Comparison of ENCODE assay signal across 8 cellular contexts in genomic region chr6:5003604-5004372, GRCh38. TPM values are rescaled to one million over a fixed set of nuclear protein-coding genes. Genes with fewer than 3 reads are reported as not detected.
DNase-seq lines count a peak whose midpoint lies in the region; ATAC-seq, FAIRE-seq and TF ChIP-seq lines count a peak whose summit lies in the region.

Gene RPP40 (minus strand): TSS chr6:5004037. CDS start chr6:5004002, 35 bp downstream.

- H3K27me3 ChIP-seq in H1 (replicated peaks in 1 of 4; ENCODE audit: control insufficient read depth in 3 of 4, extremely low read depth in 1 of 4, insufficient read depth in 3 of 4, low read length in 3 of 4) (no peaks in the 10 kb centered on the region; a peak in 1 of 7 replicates), mesenchymal stem cell (ENCODE audit: control insufficient read depth in 1 of 2, insufficient read depth in 1 of 2, low read length in 2 of 2) (no peaks in the 10 kb centered on the region)

- H4K8ac ChIP-seq in H1 (ENCODE audit: extremely low read depth, insufficient read depth, low read length) = no peak within 1 kb of the TSS
- H4K8ac ChIP-seq in mesenchymal stem cell (ENCODE audit: low read length) = peak within 1 kb of the TSS; percentile 59

- no peak for FAIRE-seq in H1 (lab: Jason Lieb, UNC)

- H3K36me3 ChIP-seq in H1 (ENCODE audit: control insufficient read depth in 2 of 4, insufficient read depth in 4 of 4, low read length in 3 of 4) = peaks cover 0 to 5% (median 2%) of the 10 kb centered on the region in 4 experiments; a peak in 2 of 8 replicates
- peaks cover 7 to 28% of the 10 kb centered on the region in 2 experiments for H3K36me3 ChIP-seq in mesenchymal stem cell (ENCODE audit: control insufficient read depth in 1 of 2, insufficient read depth in 2 of 2, low read depth in 1 of 2, low read length in 2 of 2)

- peak; percentile 97 for ATAC-seq in GM19468 (IDR thresholded peaks at IDR 0.05; ENCODE audit: extremely low read depth, unreplicated experiment)

- DNase-seq in COLO829 (ENCODE audit: low spot score) (peak; percentile 97), HS-5 (ENCODE audit: low read depth) (peak; percentile 89), NK-92 (lab: John Stamatoyannopoulos, UW; ENCODE audit: unreplicated experiment) (peak; percentile 82), H1 (ENCODE audit: low read depth in 1 of 2, low spot score in 2 of 2) (peak; percentile 90 to 99), mesenchymal stem cell (peak; percentile 98)
- peak; percentile 98 to 99 for DNase-seq in activated CD8-positive, alpha-beta memory T cell treated with anti-CD3 and anti-CD28 coated beads for 4 hours (ENCODE audit: low read depth in 2 of 2)
- peak; percentile 99 for DNase-seq in stimulated activated CD8-positive, alpha-beta memory T cell treated with anti-CD3 and anti-CD28 coated beads, Interleukin-12 subunit alpha, Interleukin-12 subunit beta, amount 100 ng/mL, for 4 hours (ENCODE audit: low read depth)

- H4K5ac ChIP-seq in H1 (ENCODE audit: insufficient read length, low read depth, low read length) = peak within 1 kb of the TSS; percentile 69

- H3K9me3 ChIP-seq in H1 (ENCODE audit: insufficient read depth in 2 of 2, low read depth in 1 of 2, low read length in 1 of 2) (no peaks in the 10 kb centered on the region; a peak in 1 of 4 replicates), mesenchymal stem cell (ENCODE audit: control insufficient read depth, low read length) (no peaks in the 10 kb centered on the region)

- no peaks in the 10 kb centered on the region for H3K79me2 ChIP-seq in H1 (ENCODE audit: control insufficient read depth in 1 of 2, insufficient read depth in 2 of 2, low read length in 2 of 2)

- H3K23me2 ChIP-seq in H1 (ENCODE audit: low read depth, low read length) = no peaks in the 10 kb centered on the region

- H2AFZ ChIP-seq in H1 (ENCODE audit: low read length) = peak within 1 kb of the TSS; percentile 95
- peak within 1 kb of the TSS; percentile 79 for H2AFZ ChIP-seq in mesenchymal stem cell (ENCODE audit: low read depth, low read length)

- TF ChIP-seq CTCF in H1 (IDR thresholded peaks at IDR 0.05; ENCODE audit: control extremely low read depth in 1 of 3, insufficient read depth in 1 of 3, low read depth in 1 of 3, low read length in 3 of 3) = peak; percentile 67 to 79 (median 72)

- H3K23ac ChIP-seq in H1 (ENCODE audit: insufficient read length) = no peak within 1 kb of the TSS
- no peak within 1 kb of the TSS for H3K23ac ChIP-seq in mesenchymal stem cell (ENCODE audit: low read length in 2 of 2)

- H2BK12ac ChIP-seq in H1 (ENCODE audit: low read depth, low read length) = no peak within 1 kb of the TSS
- H2BK12ac ChIP-seq in mesenchymal stem cell (ENCODE audit: low read length in 2 of 2) = peak within 1 kb of the TSS in 1 of 2 experiments; percentile 7

- no peaks in the 10 kb centered on the region for H4K20me1 ChIP-seq in H1 (replicated peaks in 1 of 2; ENCODE audit: control insufficient read depth in 1 of 2, insufficient read depth in 2 of 2, low read length in 2 of 2)

- H2BK15ac ChIP-seq in H1 (ENCODE audit: low read length) (peak within 1 kb of the TSS; percentile 92; the same call in 1 of the 2 replicates), mesenchymal stem cell (ENCODE audit: low read depth, poor library complexity, severe bottlenecking) (peak within 1 kb of the TSS; percentile 80)

- H2AK5ac ChIP-seq in H1 (ENCODE audit: low read depth, low read length) (no peak within 1 kb of the TSS), mesenchymal stem cell (ENCODE audit: low read length, severe bottlenecking) (no peak within 1 kb of the TSS)

- CTCF ChIA-PET in H1 (lab: Charles Lee; ENCODE audit: partially characterized antibody) = interaction anchor here (0.6 to 1.8 kb wide), 7 partner anchors 9 to 156 kb away, joined by 3 to 6 read pairs (median 4); no protein-coding TSS in a partner anchor

- H3K56ac ChIP-seq in H1 (replicated peaks; ENCODE audit: insufficient read length, low read depth, low read length) = no peak within 1 kb of the TSS

- H3K14ac ChIP-seq in H1 (ENCODE audit: insufficient read length) (no peak within 1 kb of the TSS), mesenchymal stem cell (ENCODE audit: low read length in 2 of 2) (peak within 1 kb of the TSS in 1 of 2 experiments; percentile 61)

- H3K4me2 ChIP-seq in H1 (ENCODE audit: insufficient read depth in 1 of 2, low read depth in 2 of 2, low read length in 2 of 2) (peak within 1 kb of the TSS; percentile 62 to 98), mesenchymal stem cell (ENCODE audit: low read length, poor library complexity, severe bottlenecking) (peak within 1 kb of the TSS; percentile 92)

- H3K4me3 ChIP-seq in H1 (ENCODE audit: extremely low read depth in 1 of 4, insufficient read depth in 2 of 4, low read depth in 3 of 4, low read length in 4 of 4) (peak within 1 kb of the TSS; percentile 65 to 86 (median 70)), mesenchymal stem cell (ENCODE audit: insufficient read depth in 1 of 2, low read depth in 1 of 2, low read length in 2 of 2) (peak within 1 kb of the TSS; percentile 89 to 93)

- H3K18ac ChIP-seq in H1 (ENCODE audit: extremely low read depth, low read length) (peak within 1 kb of the TSS; percentile 97), mesenchymal stem cell (ENCODE audit: low read depth in 1 of 2, low read length in 2 of 2) (peak within 1 kb of the TSS; percentile 72 to 79)

- POLR2A ChIA-PET in H1 (lab: Charles Lee; ENCODE audit: partially characterized antibody) = interaction anchor here (0.7 to 1.9 kb wide), 7 partner anchors 13 to 82 kb away, joined by 3 to 7 read pairs (median 4); partner anchors contain the start of gene PPP1R3G

- H3K4me1 ChIP-seq in H1 (replicated peaks in 1 of 4; ENCODE audit: control insufficient read depth in 3 of 4, insufficient read depth in 4 of 4, low read length in 3 of 4) (peaks cover 0 to 5% (median under 1%) of the 10 kb centered on the region in 4 experiments; a peak in 2 of 7 replicates), mesenchymal stem cell (ENCODE audit: control insufficient read depth, insufficient read depth, low read depth, low read length) (peaks cover 2% of the 10 kb centered on the region)

- H2BK120ac ChIP-seq in H1 (replicated peaks; ENCODE audit: low read depth, low read length) = no peak within 1 kb of the TSS
- peak within 1 kb of the TSS; percentile 83 for H2BK120ac ChIP-seq in mesenchymal stem cell (ENCODE audit: low read depth, low read length)

- TF ChIP-seq RAD21 in H1 (IDR thresholded peaks at IDR 0.05 in 1 of 2, conservative IDR thresholded peaks at IDR 0.05 in 1 of 2; ENCODE audit: low read depth in 2 of 2, low read length in 2 of 2) = peak; percentile 36 to 55; a peak in 3 of 4 replicates

- H2BK5ac ChIP-seq in H1 (ENCODE audit: low read depth, low read length) = peak within 1 kb of the TSS; percentile 71; the same call in 1 of the 2 replicates
- no peak within 1 kb of the TSS for H2BK5ac ChIP-seq in mesenchymal stem cell (ENCODE audit: low read depth, low read length, poor library complexity, severe bottlenecking)

- 2% methylated on average over 46 of the region's 64 CpGs; no CpG with 5 or more reads in 1 of the 2 experiments for WGBS in H1 (ENCODE audit: extremely low coverage in 1 of 2, insufficient coverage in 1 of 2, insufficient read length in 1 of 2, insufficient replicate concordance in 2 of 2, low coverage in 1 of 2, low lambda C conversion rate in 2 of 2, missing lambda C conversion rate in 1 of 2), 2 experiments
- 1% methylated on average over 47 of the region's 64 CpGs for WGBS in mesenchymal stem cell

- no peak within 1 kb of the TSS for H2BK20ac ChIP-seq in H1 (ENCODE audit: low read length)

- H3K79me1 ChIP-seq in H1 (ENCODE audit: low read depth, low read length) (no peaks in the 10 kb centered on the region), mesenchymal stem cell (replicated peaks; ENCODE audit: low read length, poor library complexity, severe bottlenecking) (peaks cover 5% of the 10 kb centered on the region)

- no peak for TF ChIP-seq EP300 in H1 (IDR thresholded peaks at IDR 0.05; ENCODE audit: borderline replicate concordance in 1 of 2, low read depth in 2 of 2, low read length in 2 of 2)

- H4K91ac ChIP-seq in H1 (replicated peaks; ENCODE audit: insufficient read length, low read length) (no peak within 1 kb of the TSS), mesenchymal stem cell (ENCODE audit: low read length) (peak within 1 kb of the TSS; percentile 82)

- H3K9ac ChIP-seq in H1 (replicated peaks in 1 of 4; ENCODE audit: extremely low read depth in 1 of 4, low read depth in 3 of 4, low read length in 3 of 4) = peak within 1 kb of the TSS; percentile 53 to 59 (median 57); a peak in 5 of 7 replicates
- peak within 1 kb of the TSS; percentile 97 for H3K9ac ChIP-seq in mesenchymal stem cell (ENCODE audit: low read length)

- TF ChIP-seq POLR2A in H1 (IDR thresholded peaks at IDR 0.05; ENCODE audit: control extremely low read depth in 1 of 2, low read depth in 2 of 2, low read length in 2 of 2) = peak in 1 of 2 experiments; percentile 59; a peak in 2 of 3 replicates

- no peak within 1 kb of the TSS for H3K4ac ChIP-seq in H1 (replicated peaks; ENCODE audit: insufficient read length, low read depth, low read length)
- peak within 1 kb of the TSS; percentile 60 to 88 for H3K4ac ChIP-seq in mesenchymal stem cell (ENCODE audit: low read depth in 1 of 2, low read length in 2 of 2)

- H3K27ac ChIP-seq in H1 (ENCODE audit: low read depth, low read length) = peak within 1 kb of the TSS; percentile 24; the same call in 1 of the 2 replicates
- peak within 1 kb of the TSS; percentile 87 for H3K27ac ChIP-seq in mesenchymal stem cell (ENCODE audit: low read length, poor library complexity, severe bottlenecking)

TF ChIP-seq in H1, 55 proteins besides CTCF, POLR2A, EP300 and RAD21 (continues in another document):
- no peak for TF ChIP-seq RNF2 (IDR thresholded peaks at IDR 0.05; ENCODE audit: borderline replicate concordance, low read depth, low read length, missing control alignments, poor library complexity, severe bottlenecking)
- no peak for TF ChIP-seq GTF2F1 (IDR thresholded peaks at IDR 0.05; ENCODE audit: borderline replicate concordance, low read depth, low read length)
- TF ChIP-seq SP1 (IDR thresholded peaks at IDR 0.05; ENCODE audit: low read depth, low read length) = peak; percentile 89
- no peak for TF ChIP-seq SUZ12 (IDR thresholded peaks at IDR 0.05; ENCODE audit: low read length)
- peak; percentile 88 for TF ChIP-seq KDM4A (IDR thresholded peaks at IDR 0.05; ENCODE audit: low read depth, low read length, severe bottlenecking)
- no peak for TF ChIP-seq JUN (IDR thresholded peaks at IDR 0.05; ENCODE audit: low read depth, low read length)

RNA-seq across cellular contexts. Expression of gene RPP40, which starts in this region (rescaled TPM):
- 15.7 and 17.1 TPM in 2 replicates for total RNA-seq in H1 (2021; fragmentation: NEBNext Ultra II Directional; extraction: Animal tissue kit (Norgen Biotek cat#: 25700))
- 5.1 and 7.0 TPM in 2 replicates for polyA plus RNA-seq in H1 (2011; rRNA removed)
- polyA plus RNA-seq in H1 (2011; cell fraction: cytosol; rRNA removed) = 8.8 TPM
- 3.6 TPM for polyA plus RNA-seq in H1 (2011; cell fraction: nucleus; rRNA removed)
- 10.1 to 15.2 TPM (median 10.3 TPM) in 4 replicates for polyA plus RNA-seq in H1 (2012, experiment 1 of 2)
- polyA plus RNA-seq in H1 (2012, experiment 2 of 2) = 7.5 TPM
- polyA plus RNA-seq in H1 (2013, experiment 1 of 2) = 10.9 TPM
- 12.1 TPM for polyA plus RNA-seq in H1 (2013, experiment 2 of 2)
- polyA minus RNA-seq in H1 (2011; rRNA and poly(A)+ RNA removed) = 3.3 and 4.9 TPM in 2 replicates
- 4.3 TPM for polyA minus RNA-seq in H1 (2011; cell fraction: cytosol; rRNA and poly(A)+ RNA removed)
- polyA minus RNA-seq in H1 (2011; cell fraction: nucleus; rRNA and poly(A)+ RNA removed) = 4.4 TPM
- 12.2 TPM for polyA plus RNA-seq in mesenchymal stem cell (2013, experiment 1 of 2)
- 12.9 TPM for polyA plus RNA-seq in mesenchymal stem cell (2013, experiment 2 of 2)

Comparison
In these comparisons a context has a peak if more than half of its experiments do, and no peak if none do; other contexts are left out.
1. Peak in every context shown above with its lines: DNase-seq, ATAC-seq, H3K4me3 ChIP-seq and H3K27ac ChIP-seq.